ENCODE assay signal across 8 cellular contexts in genomic region chrX:154401045-154401799, GRCh38. TPM values are rescaled to one million over a fixed set of nuclear protein-coding genes. Genes with fewer than 3 reads are reported as not detected.
DNase-seq lines count a peak whose midpoint lies in the region; ATAC-seq and TF ChIP-seq lines count a peak whose summit lies in the region.
"Had no signal": no experiment of that assay in that cellular context is flagged by ENCODE, and none has a peak within 500 bp of the region (broad histone marks: within the 10 kb centered on the region; RNA-seq: fewer than 3 reads in every experiment).

No MANE protein-coding gene starts in this region.

- H3K27me3 Mint-ChIP-seq in IgD-negative memory B cell (no peaks in the 10 kb centered on the region), nephron progenitor cell (ENCODE audit: low read depth, poor library complexity) (peaks cover 7% of the 10 kb centered on the region)
- no peaks in the 10 kb centered on the region for H3K27me3 Mint-ChIP-seq in activated T-helper 2 cell treated with anti-CD3 and anti-CD28 coated beads, Interferon-gamma antibody, Interleukin-2, Interleukin-4, amounts not matched to agents 10 μg/mL and 5 μg/mL and 100 μg/mL, durations not matched to agents 14 hours and 24 hours and 36 hours (ENCODE audit: low read depth)

- intact Hi-C loops in activated T-helper 2 cell treated with anti-CD3 and anti-CD28 coated beads, Interferon-gamma antibody, Interleukin-2, Interleukin-4, amounts not matched to agents 10 μg/mL and 5 μg/mL and 100 μg/mL, durations not matched to agents 14 hours and 24 hours and 36 hours (cut with micrococcal nuclease) = no loop called here
- intact Hi-C loops in right cardiac atrium (cut with DNase I) = loop anchor here in 1 of 4 donors (10.0 kb wide), 1 partner anchor 114 kb away; the partner anchor contains the start of gene FAM3A

- H3K4me1 Mint-ChIP-seq in IgD-negative memory B cell = peaks cover 10 to 14% (median 10%) of the 10 kb centered on the region in 3 donors
- H3K4me1 Mint-ChIP-seq in activated T-helper 2 cell treated with anti-CD3 and anti-CD28 coated beads, Interferon-gamma antibody, Interleukin-2, Interleukin-4, amounts not matched to agents 10 μg/mL and 5 μg/mL and 100 μg/mL, durations not matched to agents 14 hours and 24 hours and 36 hours (ENCODE audit: low read depth) = peaks cover 5% of the 10 kb centered on the region
- H3K4me1 Mint-ChIP-seq in nephron progenitor cell = peaks cover 19% of the 10 kb centered on the region

- DNase-seq in EL (peak; percentile 61), nephron progenitor cell (no peak), HuH-7.5 (ENCODE audit: low spot score) (no peak), right cardiac atrium (no peak)
- DNase-seq in activated T-helper 2 cell treated with anti-CD3 and anti-CD28 coated beads, Interferon-gamma antibody, Interleukin-2, Interleukin-4, amounts not matched to agents 10 μg/mL and 5 μg/mL and 100 μg/mL, durations not matched to agents 14 hours and 24 hours and 36 hours (ENCODE audit: low spot score) = no peak
- DNase-seq: midbrain had no signal

- WGBS in right cardiac atrium = 56% methylated on average over 6 of the region's 6 CpGs

- peak overlapping the region in 3 of 4 donors; percentile 34 to 94 (median 43) for H3K4me3 Mint-ChIP-seq in IgD-negative memory B cell
- peak overlapping the region; percentile 100 for H3K4me3 Mint-ChIP-seq in activated T-helper 2 cell treated with anti-CD3 and anti-CD28 coated beads, Interferon-gamma antibody, Interleukin-2, Interleukin-4, amounts not matched to agents 10 μg/mL and 5 μg/mL and 100 μg/mL, durations not matched to agents 14 hours and 24 hours and 36 hours (ENCODE audit: low read depth)
- peak overlapping the region; percentile 98 for H3K4me3 Mint-ChIP-seq in nephron progenitor cell

- ATAC-seq in HG03520 (IDR thresholded peaks at IDR 0.05; ENCODE audit: unreplicated experiment) = no peak
- no peak for ATAC-seq in right cardiac atrium

- H3K9me3 ChIP-seq in right cardiac atrium (ENCODE audit: control insufficient read depth, low read length) = no peaks in the 10 kb centered on the region

- H3K27ac Mint-ChIP-seq in IgD-negative memory B cell = peak overlapping the region; percentile 62 to 97 (median 78)
- H3K27ac Mint-ChIP-seq in activated T-helper 2 cell treated with anti-CD3 and anti-CD28 coated beads, Interferon-gamma antibody, Interleukin-2, Interleukin-4, amounts not matched to agents 10 μg/mL and 5 μg/mL and 100 μg/mL, durations not matched to agents 14 hours and 24 hours and 36 hours = peak overlapping the region; percentile 100
- peak overlapping the region; percentile 90 for H3K27ac Mint-ChIP-seq in nephron progenitor cell

- peaks cover 2% of the 10 kb centered on the region for H3K4me1 ChIP-seq in right cardiac atrium (ENCODE audit: control insufficient read depth, insufficient read depth, low read length)

- peaks cover 6% of the 10 kb centered on the region for H3K36me3 Mint-ChIP-seq in IgD-negative memory B cell
- H3K36me3 Mint-ChIP-seq in activated T-helper 2 cell treated with anti-CD3 and anti-CD28 coated beads, Interferon-gamma antibody, Interleukin-2, Interleukin-4, amounts not matched to agents 10 μg/mL and 5 μg/mL and 100 μg/mL, durations not matched to agents 14 hours and 24 hours and 36 hours (ENCODE audit: low read depth) = peaks cover 36% of the 10 kb centered on the region
- H3K36me3 Mint-ChIP-seq in nephron progenitor cell (ENCODE audit: low read depth) = peaks cover 27% of the 10 kb centered on the region

- TF ChIP-seq CTCF in nephron progenitor cell (IDR thresholded peaks at IDR 0.05) = no peak

- H3K27ac ChIP-seq in right cardiac atrium (ENCODE audit: low read length) = no peak overlapping the region

- no peaks in the 10 kb centered on the region for H3K27me3 ChIP-seq in right cardiac atrium (ENCODE audit: control insufficient read depth, insufficient read depth)

- H3K9me3 Mint-ChIP-seq in IgD-negative memory B cell (peaks cover 0 to 4% (median 0%) of the 10 kb centered on the region in 3 donors), nephron progenitor cell (peaks cover 68% of the 10 kb centered on the region)
- no peaks in the 10 kb centered on the region for H3K9me3 Mint-ChIP-seq in activated T-helper 2 cell treated with anti-CD3 and anti-CD28 coated beads, Interferon-gamma antibody, Interleukin-2, Interleukin-4, amounts not matched to agents 10 μg/mL and 5 μg/mL and 100 μg/mL, durations not matched to agents 14 hours and 24 hours and 36 hours

- no peak overlapping the region for H3K4me3 ChIP-seq in right cardiac atrium (ENCODE audit: low read length)

RNA-seq across cellular contexts. Expression of gene RPL10, which starts 3.0 kb away (rescaled TPM):
- polyA plus RNA-seq in IgD-negative memory B cell (5,716 TPM), right cardiac atrium (2,857 TPM)
- total RNA-seq in activated T-helper 2 cell treated with anti-CD3 and anti-CD28 coated beads, Interferon-gamma antibody, Interleukin-2, Interleukin-4, amounts not matched to agents 10 μg/mL and 5 μg/mL and 100 μg/mL, durations not matched to agents 14 hours and 24 hours and 36 hours = 2,692 and 2,787 TPM in 2 replicates
- total RNA-seq in right cardiac atrium = 1,000 to 10,000 TPM; 2,034 to 2,544 (median 2,211) TPM

RNA-seq across cellular contexts. Expression of gene DNASE1L1, which starts 7.8 kb away (rescaled TPM):
- polyA plus RNA-seq in IgD-negative memory B cell (29.4 TPM), right cardiac atrium (60.5 TPM)
- total RNA-seq in activated T-helper 2 cell treated with anti-CD3 and anti-CD28 coated beads, Interferon-gamma antibody, Interleukin-2, Interleukin-4, amounts not matched to agents 10 μg/mL and 5 μg/mL and 100 μg/mL, durations not matched to agents 14 hours and 24 hours and 36 hours = 18.1 TPM in 2 replicates
- total RNA-seq in right cardiac atrium = 10 to 100 TPM; 47.3 to 52.6 (median 51.2) TPM

RNA-seq across cellular contexts. Expression of gene TAFAZZIN, which starts 10.1 kb away (rescaled TPM):
- polyA plus RNA-seq in IgD-negative memory B cell (51.3 TPM), right cardiac atrium (43.9 TPM)
- total RNA-seq in activated T-helper 2 cell treated with anti-CD3 and anti-CD28 coated beads, Interferon-gamma antibody, Interleukin-2, Interleukin-4, amounts not matched to agents 10 μg/mL and 5 μg/mL and 100 μg/mL, durations not matched to agents 14 hours and 24 hours and 36 hours = 77.3 TPM in 2 replicates
- total RNA-seq in right cardiac atrium = 10 to 100 TPM; 38.0 to 45.0 (median 39.0) TPM

RNA-seq across cellular contexts. Expression of gene EMD, which starts 22.1 kb away (rescaled TPM):
- 32.4 TPM for polyA plus RNA-seq in IgD-negative memory B cell
- total RNA-seq in activated T-helper 2 cell treated with anti-CD3 and anti-CD28 coated beads, Interferon-gamma antibody, Interleukin-2, Interleukin-4, amounts not matched to agents 10 μg/mL and 5 μg/mL and 100 μg/mL, durations not matched to agents 14 hours and 24 hours and 36 hours = 95.6 and 98.8 TPM in 2 replicates
- 10 to 100 TPM; 58.5 to 72.9 (median 60.0) TPM for total RNA-seq in right cardiac atrium
- polyA plus RNA-seq in right cardiac atrium = 86.1 TPM

RNA-seq across cellular contexts. Expression of gene FLNA, which starts 26.8 kb away (rescaled TPM):
- polyA plus RNA-seq in IgD-negative memory B cell (396 TPM), right cardiac atrium (271 TPM)
- total RNA-seq in activated T-helper 2 cell treated with anti-CD3 and anti-CD28 coated beads, Interferon-gamma antibody, Interleukin-2, Interleukin-4, amounts not matched to agents 10 μg/mL and 5 μg/mL and 100 μg/mL, durations not matched to agents 14 hours and 24 hours and 36 hours = 1,005 and 1,026 TPM in 2 replicates
- 100 to 1,000 TPM; 262 to 363 (median 298) TPM for total RNA-seq in right cardiac atrium

Comparison
In these comparisons a context has a peak if more than half of its experiments do, and no peak if none do; other contexts are left out.
1. H3K4me3 Mint-ChIP-seq: peak in every context shown above with its lines; median percentile 100 in activated T-helper 2 cell treated with anti-CD3 and anti-CD28 coated beads, Interferon-gamma antibody, Interleukin-2, Interleukin-4, amounts not matched to agents 10 μg/mL and 5 μg/mL and 100 μg/mL, durations not matched to agents 14 hours and 24 hours and 36 hours; 98 in nephron progenitor cell; 43 in IgD-negative memory B cell.